ENCODE assay signal across 13 cellular contexts in genomic region chr3:11653298-11654055, GRCh38. TPM values are rescaled to one million over a fixed set of nuclear protein-coding genes. Genes with fewer than 3 reads are reported as not detected.
DNase-seq lines count a peak whose midpoint lies in the region; ATAC-seq and TF ChIP-seq lines count a peak whose summit lies in the region.
"Had no signal": no experiment of that assay in that cellular context is flagged by ENCODE, and none has a peak within 500 bp of the region (broad histone marks: within the 10 kb centered on the region; RNA-seq: fewer than 3 reads in every experiment).

No MANE protein-coding gene starts in this region.

- no peaks in the 10 kb centered on the region for H3K9me3 ChIP-seq in OCI-LY1 (ENCODE audit: low read length)
- H3K9me3 ChIP-seq in osteoblast (ENCODE audit: low read depth, low read length) = no peaks in the 10 kb centered on the region

- no peaks in the 10 kb centered on the region for H3K9me2 ChIP-seq in OCI-LY1 (ENCODE audit: low read depth, low read length)

- H3K4me1 ChIP-seq in OCI-LY1 (ENCODE audit: insufficient read depth, low read length, severe bottlenecking) = peaks cover 30% of the 10 kb centered on the region
- H3K4me1 ChIP-seq in osteoblast (ENCODE audit: insufficient read depth, low read length) = peaks cover 3% of the 10 kb centered on the region

- no peak overlapping the region for H3K4me3 ChIP-seq in OCI-LY1 (ENCODE audit: low read depth, low read length, poor library complexity, severe bottlenecking)
- no peak overlapping the region for H3K4me3 ChIP-seq in osteoblast (ENCODE audit: insufficient read depth, low read length)

- H3K27ac ChIP-seq in OCI-LY1 (ENCODE audit: low read depth, low read length, poor library complexity, severe bottlenecking) (no peak overlapping the region), osteoblast (ENCODE audit: low read depth, low read length) (no peak overlapping the region)

- no peak overlapping the region for H3K4me2 ChIP-seq in OCI-LY1 (ENCODE audit: low read length)
- no peak overlapping the region for H3K4me2 ChIP-seq in osteoblast (ENCODE audit: insufficient read depth, low read length)

- ATAC-seq in esophagus mucosa = peak; percentile 17
- no peak for ATAC-seq in GM19467 (IDR thresholded peaks at IDR 0.05; ENCODE audit: unreplicated experiment)

- peaks cover 4% of the 10 kb centered on the region; the same call in 1 of the 2 replicates for H3K79me2 ChIP-seq in OCI-LY1 (ENCODE audit: insufficient read depth, low read length)
- H3K79me2 ChIP-seq in osteoblast (ENCODE audit: insufficient read depth, low read length) = peaks cover 40% of the 10 kb centered on the region

- H3K27me3 ChIP-seq in OCI-LY1 (ENCODE audit: insufficient read depth, low read length) = no peaks in the 10 kb centered on the region
- H3K27me3 ChIP-seq in osteoblast (ENCODE audit: insufficient read depth, low read length) = no peaks in the 10 kb centered on the region

- H2AFZ ChIP-seq in OCI-LY1 (ENCODE audit: low read length) (no peak overlapping the region), osteoblast (ENCODE audit: low read length) (no peak overlapping the region)

- H3K36me3 ChIP-seq in OCI-LY1 (ENCODE audit: insufficient read depth, low read length) (no peaks in the 10 kb centered on the region), osteoblast (ENCODE audit: insufficient read depth, low read length) (no peaks in the 10 kb centered on the region)

- TF ChIP-seq CTCF in GM12872 (IDR thresholded peaks at IDR 0.05; ENCODE audit: insufficient read depth, low read depth, low read length) = peak; percentile 24; the same call in 1 of the 3 replicates
- peak; percentile 19; the same call in 1 of the 2 replicates for TF ChIP-seq CTCF in OCI-LY1 (IDR thresholded peaks at IDR 0.05; ENCODE audit: low read length)
- TF ChIP-seq CTCF in osteoblast (IDR thresholded peaks at IDR 0.05; ENCODE audit: extremely low read depth, low read depth, low read length) = peak; percentile 4

- no peaks in the 10 kb centered on the region for H4K20me1 ChIP-seq in OCI-LY1 (ENCODE audit: insufficient read depth, low read length)
- peaks cover 4% of the 10 kb centered on the region for H4K20me1 ChIP-seq in osteoblast (ENCODE audit: insufficient read depth, low read length)

- no peak overlapping the region for H3K9ac ChIP-seq in OCI-LY1 (ENCODE audit: low read length)

- DNase-seq in osteoblast (ENCODE audit: insufficient read length, low spot score, missing footprints) = no peak
- no peak for DNase-seq in stimulated activated CD4-positive, alpha-beta T cell treated with anti-CD3 and anti-CD28 coated beads, Interleukin-4, amount 100 ng/mL, for 1 hour
- no peak for DNase-seq in NCI-H510A treated with DMSO at 0.1 percent for 48 hours (lab: John Stamatoyannopoulos, UW)
- DNase-seq in stimulated activated naive CD4-positive, alpha-beta T cell (lab: John Stamatoyannopoulos, UW) = no peak
- DNase-seq: activated CD4-positive, alpha-beta T cell treated with anti-CD3 and anti-CD28 coated beads, Interleukin-2, amount 50 U/mL, for 4 hours; NCI-H1105 treated with DMSO at 0.1 percent for 48 hours; nephron progenitor cell; retina; SW 1271 had no signal

- no peaks in the 10 kb centered on the region for H3F3A ChIP-seq in OCI-LY1 (ENCODE audit: insufficient read depth, low read length)

RNA-seq across cellular contexts. Expression of gene VGLL4, which starts 9.8 kb away (rescaled TPM):
- total RNA-seq in esophagus mucosa (36.3 TPM), osteoblast (58.0 and 68.8 TPM in 2 replicates)
